In genomic region chr5:17050236-17050635, GRCh38 we compare ENCODE assay signal across 27 cellular contexts.
"Had no signal": no experiment of that assay in that cellular context is flagged by ENCODE, and none has a peak within 500 bp of the region (broad histone marks: within the 10 kb centered on the region; RNA-seq: fewer than 3 reads in every experiment).

No MANE protein-coding gene starts in this region.

- H3K4me3 ChIP-seq: pancreas, prostate gland, right lobe of liver, sigmoid colon, stomach, thoracic aorta, thyroid gland, tibial nerve, upper lobe of left lung, vagina had no signal

- H3K4me3 Mint-ChIP-seq: natural killer cell treated with Interleukin-12 subunit alpha and Interleukin-12 subunit beta and Interleukin-15 and Interleukin-18, amount 100 ng/mL, for 72 hours; nephron progenitor cell; neural crest cell; stimulated activated effector memory CD8-positive, alpha-beta T cell treated with anti-CD3 and anti-CD28 coated beads, Interleukin-12 subunit alpha, Interleukin-12 subunit beta, amount 100 ng/mL, for 72 hours; stimulated activated naive B cell treated with anti-CD40 and anti-IgM and Interleukin-4, amounts not matched to agents 10 μg/mL and 1 μg/mL and 100 μg/mL, for 72 hours; stimulated activated naive CD8-positive, alpha-beta T cell treated with anti-CD3 and anti-CD28 coated beads, Interleukin-15, Interleukin-2, amounts not matched to agents 100 ng/mL and 50 ng/mL, for 24 hours had no signal

- H3K27ac Mint-ChIP-seq: natural killer cell treated with Interleukin-12 subunit alpha and Interleukin-12 subunit beta and Interleukin-15 and Interleukin-18, amount 100 ng/mL, for 72 hours; nephron progenitor cell; stimulated activated effector memory CD8-positive, alpha-beta T cell treated with anti-CD3 and anti-CD28 coated beads, Interleukin-12 subunit alpha, Interleukin-12 subunit beta, amount 100 ng/mL, for 72 hours; stimulated activated naive B cell treated with anti-CD40 and anti-IgM and Interleukin-4, amounts not matched to agents 10 μg/mL and 1 μg/mL and 100 μg/mL, for 72 hours; stimulated activated naive CD8-positive, alpha-beta T cell treated with anti-CD3 and anti-CD28 coated beads, Interleukin-15, Interleukin-2, amounts not matched to agents 100 ng/mL and 50 ng/mL, for 24 hours had no signal

- H3K27ac ChIP-seq: neutrophil, pancreas, prostate gland, right lobe of liver, sigmoid colon, stomach, thoracic aorta, thyroid gland, tibial nerve, upper lobe of left lung, vagina had no signal

- H3K36me3 Mint-ChIP-seq: natural killer cell treated with Interleukin-12 subunit alpha and Interleukin-12 subunit beta and Interleukin-15 and Interleukin-18, amount 100 ng/mL, for 72 hours; stimulated activated effector memory CD8-positive, alpha-beta T cell treated with anti-CD3 and anti-CD28 coated beads, Interleukin-12 subunit alpha, Interleukin-12 subunit beta, amount 100 ng/mL, for 72 hours; stimulated activated naive B cell treated with anti-CD40 and anti-IgM and Interleukin-4, amounts not matched to agents 10 μg/mL and 1 μg/mL and 100 μg/mL, for 72 hours had no signal

- H3K4me1 Mint-ChIP-seq: neural crest cell; stimulated activated effector memory CD8-positive, alpha-beta T cell treated with anti-CD3 and anti-CD28 coated beads, Interleukin-12 subunit alpha, Interleukin-12 subunit beta, amount 100 ng/mL, for 72 hours had no signal

- H3K36me3 ChIP-seq: neutrophil, pancreas, prostate gland, right lobe of liver, sigmoid colon, stomach, thoracic aorta, thyroid gland, tibial nerve, upper lobe of left lung, vagina had no signal

- DNase-seq: nephron progenitor cell; nucleus accumbens; pancreas; retina; right cardiac atrium; right lobe of liver; sigmoid colon; small intestine; stimulated activated CD4-positive, alpha-beta T cell treated with anti-CD3 and anti-CD28 coated beads, Interleukin-15, amount 100 ng/mL, for 24 hours; stimulated activated CD4-positive, alpha-beta T cell treated with anti-CD3 and anti-CD28 coated beads, Interleukin-2, amount 100 ng/mL, for 24 hours; stimulated activated CD4-positive, alpha-beta T cell treated with anti-CD3 and anti-CD28 coated beads, Interleukin-2, amount 100 ng/mL, for 48 hours; stimulated activated CD4-positive, alpha-beta T cell treated with anti-CD3 and anti-CD28 coated beads, Interleukin-4, amount 100 ng/mL, for 24 hours; stimulated activated naive B cell treated with anti-CD40 and anti-IgM and Interleukin-4, amounts not matched to agents 10 μg/mL and 1 μg/mL and 100 μg/mL, for 72 hours; stimulated activated naive CD4-positive, alpha-beta T cell treated with Interleukin-2 at 50 U/mL for 16 hours; stomach; thyroid gland; trophoblast cell; upper lobe of left lung had no signal

- H3K27me3 ChIP-seq: neutrophil, pancreas, right lobe of liver, sigmoid colon, stomach, thyroid gland, tibial nerve, upper lobe of left lung, vagina had no signal

- H3K27me3 Mint-ChIP-seq: natural killer cell treated with Interleukin-12 subunit alpha and Interleukin-12 subunit beta and Interleukin-15 and Interleukin-18, amount 100 ng/mL, for 72 hours; stimulated activated naive B cell treated with anti-CD40 and anti-IgM and Interleukin-4, amounts not matched to agents 10 μg/mL and 1 μg/mL and 100 μg/mL, for 72 hours; stimulated activated naive CD8-positive, alpha-beta T cell treated with anti-CD3 and anti-CD28 coated beads, Interleukin-15, Interleukin-2, amounts not matched to agents 100 ng/mL and 50 ng/mL, for 24 hours had no signal

- H3K9me3 ChIP-seq: neutrophil, pancreas, prostate gland, right lobe of liver, sigmoid colon, stomach, thoracic aorta, thyroid gland, tibial nerve, upper lobe of left lung, vagina had no signal

- H3K4me1 ChIP-seq: pancreas, prostate gland, right lobe of liver, sigmoid colon, stomach, thyroid gland, tibial nerve, vagina had no signal

- ATAC-seq: natural killer cell treated with Interleukin-12 subunit alpha and Interleukin-12 subunit beta and Interleukin-15 and Interleukin-18, amount 100 ng/mL, for 72 hours; pancreas; right cardiac atrium; right lobe of liver; stimulated activated effector memory CD8-positive, alpha-beta T cell treated with anti-CD3 and anti-CD28 coated beads, Interleukin-12 subunit alpha, Interleukin-12 subunit beta, amount 100 ng/mL, for 72 hours; stimulated activated naive B cell treated with anti-CD40 and anti-IgM and Interleukin-4, amounts not matched to agents 10 μg/mL and 1 μg/mL and 100 μg/mL, for 72 hours had no signal

- H3K9me3 Mint-ChIP-seq: neural crest cell; stimulated activated naive B cell treated with anti-CD40 and anti-IgM and Interleukin-4, amounts not matched to agents 10 μg/mL and 1 μg/mL and 100 μg/mL, for 72 hours; stimulated activated naive CD8-positive, alpha-beta T cell treated with anti-CD3 and anti-CD28 coated beads, Interleukin-15, Interleukin-2, amounts not matched to agents 100 ng/mL and 50 ng/mL, for 24 hours had no signal
